In the genomic region with DNA sequence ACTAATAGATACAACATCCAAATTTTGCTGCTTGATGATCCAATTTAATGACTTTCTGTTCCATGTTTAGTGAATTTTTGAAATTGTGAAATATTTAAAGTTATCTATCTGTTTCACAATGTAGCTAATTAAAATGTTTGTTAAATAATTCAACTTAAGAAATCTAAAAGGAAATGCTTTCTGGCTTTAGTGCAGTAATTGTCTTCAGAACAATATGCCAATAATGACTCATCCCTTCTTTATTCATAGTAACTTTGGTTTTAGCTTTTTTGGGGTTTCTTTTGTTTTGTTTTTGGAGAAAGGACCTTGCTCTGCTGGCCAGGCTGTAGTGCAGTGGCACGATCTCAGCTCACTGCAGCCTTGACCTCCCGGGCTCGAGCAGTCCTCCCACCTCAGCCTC, we compare ENCODE assay signal across 25 cellular contexts.
DNase-seq lines count a peak whose midpoint lies in the region; ATAC-seq and TF ChIP-seq lines count a peak whose summit lies in the region.
"Had no signal": no experiment of that assay in that cellular context is flagged by ENCODE, and none has a peak within 500 bp of the region (broad histone marks: within the 10 kb centered on the region; RNA-seq: fewer than 3 reads in every experiment).

No MANE protein-coding gene starts in this region.

- H3K4me1 ChIP-seq in PC-3 (ENCODE audit: insufficient read depth, low read length): peaks cover 65% of the 10 kb centered on the region

- intact Hi-C loops in activated CD4-positive, alpha-beta memory T cell treated with anti-CD3 and anti-CD28 coated beads for 36 hours (cut with micrococcal nuclease): no loop called here
- intact Hi-C loops in PC-3 (cut with micrococcal nuclease): loop anchor here (1.0 kb wide), 1 partner anchor 39 kb away; no protein-coding TSS in a partner anchor

- no peaks in the 10 kb centered on the region for H3K27me3 ChIP-seq in PC-3 (ENCODE audit: low read length)
- H3K27me3 ChIP-seq: heart right ventricle, transverse colon had no signal

- no peaks in the 10 kb centered on the region for H4K20me1 ChIP-seq in PC-3 (ENCODE audit: low read length)

- BruUV-seq in PC-3 (replicated peaks; lab: Mats Ljungman, UMichigan): no TSS peak

- TF ChIP-seq CTCF in endothelial cell (IDR thresholded peaks at IDR 0.05; ENCODE audit: unreplicated experiment) (no peak), PC-3 (conservative IDR thresholded peaks at IDR 0.05; ENCODE audit: low read depth, low read length) (no peak), omental fat pad (IDR thresholded peaks at IDR 0.05) (no peak)

- no peak overlapping the region for H3K27ac ChIP-seq in PC-3 (ENCODE audit: low read length)
- H3K27ac ChIP-seq: heart right ventricle, transverse colon had no signal

- no peaks in the 10 kb centered on the region for H3K27me3 Mint-ChIP-seq in activated CD4-positive, alpha-beta memory T cell treated with anti-CD3 and anti-CD28 coated beads, Interleukin-2, amount 10 ng/mL, durations not matched to agents 7 days and 5 days
- H3K27me3 Mint-ChIP-seq in activated CD4-positive, alpha-beta memory T cell treated with anti-CD3 and anti-CD28 coated beads for 36 hours: no peaks in the 10 kb centered on the region
- H3K27me3 Mint-ChIP-seq in endothelial cell (ENCODE audit: unreplicated experiment): no peaks in the 10 kb centered on the region
- H3K27me3 Mint-ChIP-seq: activated naive CD8-positive, alpha-beta T cell treated with anti-CD3 and anti-CD28 coated beads, Interleukin-2, amount 10 ng/mL, durations not matched to agents 7 days and 5 days; B cell; CD8-positive, alpha-beta memory T cell; dendritic cell treated with granulocyte-macrophage colony-stimulating factor and Interleukin-4, amounts not matched to agents 40 ng/mL and 50 ng/mL, for 4 days had no signal

- peaks cover 72% of the 10 kb centered on the region for H3K79me2 ChIP-seq in PC-3 (ENCODE audit: low read length)

- CTCF ChIA-PET in activated CD4-positive, alpha-beta memory T cell treated with anti-CD3 and anti-CD28 coated beads, Interleukin-2, amount 10 ng/mL, durations not matched to agents 7 days and 5 days (lab: Charles Lee): no interaction called here
- CTCF ChIA-PET in activated CD4-positive, alpha-beta memory T cell treated with anti-CD3 and anti-CD28 coated beads for 36 hours (lab: Charles Lee): no interaction called here
- CTCF ChIA-PET in PC-3 (lab: Charles Lee): no interaction called here

- no peak overlapping the region for H2AFZ ChIP-seq in PC-3 (ENCODE audit: low read length)

- peaks cover 10% of the 10 kb centered on the region for H3K36me3 Mint-ChIP-seq in activated CD4-positive, alpha-beta memory T cell treated with anti-CD3 and anti-CD28 coated beads, Interleukin-2, amount 10 ng/mL, durations not matched to agents 7 days and 5 days (ENCODE audit: low read depth)
- H3K36me3 Mint-ChIP-seq in activated CD4-positive, alpha-beta memory T cell treated with anti-CD3 and anti-CD28 coated beads for 36 hours: no peaks in the 10 kb centered on the region
- H3K36me3 Mint-ChIP-seq in endothelial cell (ENCODE audit: low read depth, unreplicated experiment): peaks cover 4% of the 10 kb centered on the region
- H3K36me3 Mint-ChIP-seq: natural killer cell had no signal

- H3K9me3 Mint-ChIP-seq in activated CD4-positive, alpha-beta memory T cell treated with anti-CD3 and anti-CD28 coated beads, Interleukin-2, amount 10 ng/mL, durations not matched to agents 7 days and 5 days: no peaks in the 10 kb centered on the region
- no peaks in the 10 kb centered on the region for H3K9me3 Mint-ChIP-seq in activated CD4-positive, alpha-beta memory T cell treated with anti-CD3 and anti-CD28 coated beads for 36 hours
- no peaks in the 10 kb centered on the region for H3K9me3 Mint-ChIP-seq in endothelial cell (ENCODE audit: unreplicated experiment)
- H3K9me3 Mint-ChIP-seq: CD8-positive, alpha-beta memory T cell; dendritic cell treated with granulocyte-macrophage colony-stimulating factor and Interleukin-4, amounts not matched to agents 40 ng/mL and 50 ng/mL, for 4 days; natural killer cell had no signal

- H3K36me3 ChIP-seq in PC-3 (ENCODE audit: low read depth, low read length): no peaks in the 10 kb centered on the region
- H3K36me3 ChIP-seq: heart right ventricle, transverse colon had no signal

- no peaks in the 10 kb centered on the region for H3K9me3 ChIP-seq in PC-3 (ENCODE audit: low read length)
- H3K9me3 ChIP-seq: SK-N-SH, transverse colon had no signal

- H3K4me2 ChIP-seq in PC-3 (ENCODE audit: low read length): no peak overlapping the region
- H3K4me2 ChIP-seq: SK-N-SH had no signal

- no peak overlapping the region for H3K4me3 Mint-ChIP-seq in activated CD4-positive, alpha-beta memory T cell treated with anti-CD3 and anti-CD28 coated beads, Interleukin-2, amount 10 ng/mL, durations not matched to agents 7 days and 5 days
- H3K4me3 Mint-ChIP-seq in activated CD4-positive, alpha-beta memory T cell treated with anti-CD3 and anti-CD28 coated beads for 36 hours: no peak overlapping the region
- peak overlapping the region; percentile 57 for H3K4me3 Mint-ChIP-seq in endothelial cell (ENCODE audit: unreplicated experiment)
- H3K4me3 Mint-ChIP-seq: activated naive CD8-positive, alpha-beta T cell treated with anti-CD3 and anti-CD28 coated beads, Interleukin-2, amount 10 ng/mL, durations not matched to agents 7 days and 5 days; B cell; dendritic cell treated with granulocyte-macrophage colony-stimulating factor and Interleukin-4, amounts not matched to agents 40 ng/mL and 50 ng/mL, for 4 days; natural killer cell had no signal

- H3K9ac ChIP-seq in PC-3 (ENCODE audit: low read length): no peak overlapping the region
- H3K9ac ChIP-seq: SK-N-SH had no signal

- H3K9me2 ChIP-seq in PC-3 (replicated peaks; ENCODE audit: low read length): no peaks in the 10 kb centered on the region
- H3K9me2 ChIP-seq: SK-N-SH had no signal

- H3K4me3 ChIP-seq in PC-3 (ENCODE audit: low read length): no peak overlapping the region
- H3K4me3 ChIP-seq: heart right ventricle, lung, transverse colon had no signal

- H3K4me1 Mint-ChIP-seq in activated CD4-positive, alpha-beta memory T cell treated with anti-CD3 and anti-CD28 coated beads, Interleukin-2, amount 10 ng/mL, durations not matched to agents 7 days and 5 days: peaks cover 18% of the 10 kb centered on the region
- peaks cover 16% of the 10 kb centered on the region for H3K4me1 Mint-ChIP-seq in activated CD4-positive, alpha-beta memory T cell treated with anti-CD3 and anti-CD28 coated beads for 36 hours (ENCODE audit: low read depth)
- peaks cover 6% of the 10 kb centered on the region for H3K4me1 Mint-ChIP-seq in endothelial cell (ENCODE audit: unreplicated experiment)

- ATAC-seq in PC-3 (no peak), HG03342 (IDR thresholded peaks at IDR 0.05; ENCODE audit: unreplicated experiment) (no peak), omental fat pad (ENCODE audit: low FRiP score) (no peak)
- ATAC-seq: heart right ventricle, natural killer cell had no signal

- peak overlapping the region; percentile 11 for H3K27ac Mint-ChIP-seq in activated CD4-positive, alpha-beta memory T cell treated with anti-CD3 and anti-CD28 coated beads, Interleukin-2, amount 10 ng/mL, durations not matched to agents 7 days and 5 days
- no peak overlapping the region for H3K27ac Mint-ChIP-seq in activated CD4-positive, alpha-beta memory T cell treated with anti-CD3 and anti-CD28 coated beads for 36 hours
- no peak overlapping the region for H3K27ac Mint-ChIP-seq in endothelial cell (ENCODE audit: unreplicated experiment)
- H3K27ac Mint-ChIP-seq: activated naive CD8-positive, alpha-beta T cell treated with anti-CD3 and anti-CD28 coated beads, Interleukin-2, amount 10 ng/mL, durations not matched to agents 7 days and 5 days; B cell; dendritic cell treated with granulocyte-macrophage colony-stimulating factor and Interleukin-4, amounts not matched to agents 40 ng/mL and 50 ng/mL, for 4 days; natural killer cell had no signal

- DNase-seq in activated CD4-positive, alpha-beta memory T cell treated with anti-CD3 and anti-CD28 coated beads, Interleukin-2, amount 10 ng/mL, durations not matched to agents 7 days and 5 days: no peak
- no peak for DNase-seq in activated CD4-positive, alpha-beta memory T cell treated with anti-CD3 and anti-CD28 coated beads for 36 hours
- DNase-seq in MV-4-11 (lab: John Stamatoyannopoulos, UW) (peak; percentile 15), endothelial cell (ENCODE audit: low spot score) (no peak), renal cortical epithelial cell (ENCODE audit: low read depth) (peak; percentile 25), PC-3 (no peak), omental fat pad (ENCODE audit: low spot score) (no peak)
- DNase-seq: activated CD4-positive, alpha-beta T cell treated with anti-CD3 and anti-CD28 coated beads for 1 hour; activated effector memory CD4-positive, alpha-beta T cell treated with Interleukin-2 at 50 U/mL for 16 hours; activated naive CD8-positive, alpha-beta T cell treated with anti-CD3 and anti-CD28 coated beads, Interleukin-2, amount 10 ng/mL, durations not matched to agents 7 days and 5 days; activated T-cell treated with anti-CD3 and anti-CD28 coated beads for 4 hours; CD8-positive, alpha-beta memory T cell; central memory CD4-positive, alpha-beta T cell; DMS 273 treated with DMSO at 0.1 percent for 48 hours; heart right ventricle; natural killer cell; NCI-H2081; NCI-H226; occipital lobe; SK-N-SH; transverse colon had no signal

- POLR2A ChIA-PET in activated CD4-positive, alpha-beta memory T cell treated with anti-CD3 and anti-CD28 coated beads, Interleukin-2, amount 10 ng/mL, durations not matched to agents 7 days and 5 days (lab: Charles Lee): no interaction called here
- POLR2A ChIA-PET in activated CD4-positive, alpha-beta memory T cell treated with anti-CD3 and anti-CD28 coated beads for 36 hours (lab: Charles Lee): no interaction called here
- POLR2A ChIA-PET in PC-3 (lab: Charles Lee; ENCODE audit: unreplicated experiment): no interaction called here

- H3F3A ChIP-seq in PC-3 (ENCODE audit: low read length, unreplicated experiment): peaks cover 6% of the 10 kb centered on the region

Comparison
In these comparisons a context has a peak if more than half of its experiments do, and no peak if none do; other contexts are left out.
1. DNase-seq: peak in MV-4-11 (single experiment) and renal cortical epithelial cell (single experiment); none in activated CD4-positive, alpha-beta memory T cell treated with anti-CD3 and anti-CD28 coated beads, Interleukin-2, amount 10 ng/mL, durations not matched to agents 7 days and 5 days (single experiment), activated CD4-positive, alpha-beta memory T cell treated with anti-CD3 and anti-CD28 coated beads for 36 hours (single experiment), endothelial cell (single experiment), PC-3 (single experiment) and omental fat pad (single experiment).